ENCODE assay signal across 15 cellular contexts in the genomic region with DNA sequence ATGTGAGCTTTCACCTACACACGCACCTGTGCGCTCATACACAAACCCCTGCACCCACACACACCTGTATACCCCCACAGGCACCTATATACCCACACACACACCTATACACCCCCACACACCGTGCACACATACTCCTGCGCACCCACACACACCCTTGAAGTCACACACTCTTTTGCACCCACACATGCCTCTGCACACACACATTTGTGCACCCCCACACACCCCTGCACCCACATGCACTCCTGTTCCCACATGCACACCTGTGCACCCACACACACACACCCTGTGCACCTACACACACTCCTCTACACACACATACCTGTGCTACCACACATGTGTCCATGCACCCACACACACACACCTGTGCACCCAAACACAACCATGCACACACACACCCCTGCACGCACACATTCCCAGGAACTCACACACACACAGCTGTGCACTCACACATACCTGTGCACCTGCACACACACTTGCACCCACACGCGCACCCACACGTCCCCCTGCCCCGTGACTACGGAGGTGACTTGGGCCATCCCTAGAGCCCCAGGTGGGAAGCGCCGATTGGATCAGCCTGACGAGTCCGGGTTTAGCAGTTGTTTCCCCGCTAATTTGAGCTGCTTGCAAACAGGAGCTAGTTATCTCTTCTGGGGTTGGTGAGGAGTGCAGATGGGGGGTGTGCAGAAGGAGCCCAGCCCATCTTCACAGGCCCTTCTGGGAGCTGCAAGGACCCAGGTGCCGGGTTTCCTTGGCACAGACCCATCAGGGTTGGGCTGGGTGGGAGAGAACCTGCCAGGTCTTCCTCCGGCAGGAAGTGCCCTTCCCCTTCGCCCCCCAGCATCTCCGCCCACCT.
"Had no signal": no experiment of that assay in that cellular context is flagged by ENCODE, and none has a peak within 500 bp of the region (broad histone marks: within the 10 kb centered on the region; RNA-seq: fewer than 3 reads in every experiment).

No MANE protein-coding gene starts in this region.

- ATAC-seq: activated CD4-positive, CD25-positive, alpha-beta regulatory T cell treated with anti-CD3 and anti-CD28 coated beads, Interleukin-2, amount 50 U/mL, for 24 hours; activated CD8-positive, alpha-beta T cell treated with anti-CD3 and anti-CD28 coated beads, Interleukin-2, amount 10 ng/mL, durations not matched to agents 7 days and 5 days had no signal

- H3K36me3 ChIP-seq: cardiac muscle cell, upper lobe of left lung had no signal

- H3K9me3 ChIP-seq: testis, upper lobe of left lung had no signal

- H3K36me3 Mint-ChIP-seq: activated naive CD4-positive, alpha-beta T cell treated with anti-CD3 and anti-CD28 coated beads, Interleukin-2, amount 50 U/mL, for 24 hours had no signal

- H3K4me3 Mint-ChIP-seq: activated CD4-positive, alpha-beta T cell treated with anti-CD3 and anti-CD28 coated beads, Interleukin-2, amount 10 ng/mL, durations not matched to agents 7 days and 5 days; activated CD8-positive, alpha-beta T cell treated with anti-CD3 and anti-CD28 coated beads, Interleukin-2, amount 10 ng/mL, durations not matched to agents 7 days and 5 days; activated naive CD4-positive, alpha-beta T cell treated with anti-CD3 and anti-CD28 coated beads, Interleukin-2, amount 50 U/mL, for 24 hours; activated T-cell treated with anti-CD3 and anti-CD28 coated beads, Interleukin-2, amount 50 U/mL, for 24 hours; nephron progenitor cell had no signal

- H3K27me3 ChIP-seq: cardiac muscle cell, dorsolateral prefrontal cortex, testis, upper lobe of left lung had no signal

- H3K9me3 Mint-ChIP-seq: activated CD4-positive, alpha-beta T cell treated with anti-CD3 and anti-CD28 coated beads, Interleukin-2, amount 10 ng/mL, durations not matched to agents 7 days and 5 days; activated naive CD4-positive, alpha-beta T cell treated with anti-CD3 and anti-CD28 coated beads, Interleukin-2, amount 50 U/mL, for 24 hours; activated T-cell treated with anti-CD3 and anti-CD28 coated beads, Interleukin-2, amount 50 U/mL, for 24 hours; nephron progenitor cell had no signal

- H3K27me3 Mint-ChIP-seq: activated CD4-positive, alpha-beta T cell treated with anti-CD3 and anti-CD28 coated beads, Interleukin-2, amount 10 ng/mL, durations not matched to agents 7 days and 5 days; activated naive CD4-positive, alpha-beta T cell treated with anti-CD3 and anti-CD28 coated beads, Interleukin-2, amount 50 U/mL, for 24 hours; activated T-cell treated with anti-CD3 and anti-CD28 coated beads, Interleukin-2, amount 50 U/mL, for 24 hours had no signal

- FAIRE-seq: keratinocyte had no signal

- H3K27ac Mint-ChIP-seq: activated CD4-positive, alpha-beta T cell treated with anti-CD3 and anti-CD28 coated beads, Interleukin-2, amount 10 ng/mL, durations not matched to agents 7 days and 5 days; activated CD8-positive, alpha-beta T cell treated with anti-CD3 and anti-CD28 coated beads, Interleukin-2, amount 10 ng/mL, durations not matched to agents 7 days and 5 days; activated naive CD4-positive, alpha-beta T cell treated with anti-CD3 and anti-CD28 coated beads, Interleukin-2, amount 50 U/mL, for 24 hours; activated T-cell treated with anti-CD3 and anti-CD28 coated beads, Interleukin-2, amount 50 U/mL, for 24 hours had no signal

- H3K27ac ChIP-seq: cardiac muscle cell, dorsolateral prefrontal cortex, testis, upper lobe of left lung had no signal

- H3K4me3 ChIP-seq: cardiac muscle cell, dorsolateral prefrontal cortex, testis, upper lobe of left lung had no signal

- DNase-seq: activated CD4-positive, alpha-beta T cell treated with anti-CD3 and anti-CD28 coated beads, Interleukin-2, amount 10 ng/mL, durations not matched to agents 7 days and 5 days; activated CD8-positive, alpha-beta T cell treated with anti-CD3 and anti-CD28 coated beads, Interleukin-2, amount 10 ng/mL, durations not matched to agents 7 days and 5 days; activated T-cell treated with anti-CD3 and anti-CD28 coated beads, Interleukin-2, amount 50 U/mL, for 24 hours; foreskin melanocyte; midbrain; nephron progenitor cell; retina; T1000; testis had no signal
